8 cellular contexts compared by ENCODE assay signal in the genomic region with DNA sequence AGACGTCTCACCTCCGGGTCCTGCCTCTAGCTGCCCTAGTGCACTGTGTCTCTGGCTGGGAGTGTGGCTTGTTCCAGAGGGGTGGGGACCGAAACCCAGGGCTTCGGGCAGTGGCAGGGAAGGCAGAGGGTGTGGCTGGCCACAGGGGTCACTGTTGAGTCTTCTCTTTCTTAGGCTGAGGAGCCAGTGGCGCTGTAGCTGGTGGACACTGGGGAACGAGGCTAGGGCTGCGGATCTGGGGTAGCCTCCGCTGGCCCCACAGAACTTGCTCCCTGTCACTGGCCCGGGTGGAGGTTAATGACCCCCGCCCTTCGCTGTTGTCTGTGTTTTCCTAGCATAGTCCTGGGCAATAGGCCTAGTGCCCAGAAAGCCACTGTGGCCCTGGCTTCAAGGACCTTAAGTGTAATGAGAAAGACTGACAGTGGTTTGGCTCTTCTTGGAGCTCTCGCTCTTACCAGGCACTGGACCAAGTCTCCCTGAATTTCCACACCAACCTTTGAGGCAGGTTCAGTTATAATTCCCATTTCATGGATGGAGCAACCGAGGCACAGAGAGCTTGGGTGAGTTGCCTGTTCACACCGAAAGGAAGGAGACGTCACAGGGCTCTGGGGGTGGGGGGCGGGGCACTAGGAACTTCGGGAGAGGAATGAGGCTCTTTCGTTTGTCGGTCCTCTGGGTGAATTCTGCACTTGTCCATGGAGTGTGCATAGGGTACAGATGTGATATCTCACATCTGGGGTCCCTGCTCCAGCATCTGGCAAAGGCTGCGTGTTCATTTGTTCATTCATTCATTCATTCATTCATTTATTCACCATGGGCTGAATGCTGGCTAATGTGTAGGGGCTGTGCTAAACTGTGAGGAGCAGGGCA. TPM values are rescaled to one million over a fixed set of nuclear protein-coding genes. Genes with fewer than 3 reads are reported as not detected.
DNase-seq lines count a peak whose midpoint lies in the region; TF ChIP-seq lines count a peak whose summit lies in the region.

No MANE protein-coding gene starts in this region.

- peaks cover 57% of the 10 kb centered on the region for H3K4me1 Mint-ChIP-seq in nephron

- H3K4me3 Mint-ChIP-seq in nephron, result peak overlapping the region; percentile 1 to 23 (median 16)

- H3K27me3 Mint-ChIP-seq in nephron (ENCODE audit: low read depth), result peaks cover 20% of the 10 kb centered on the region

- peak overlapping the region; percentile 91 to 94 (median 92) for H3K27ac Mint-ChIP-seq in nephron

- H3K36me3 Mint-ChIP-seq in nephron (ENCODE audit: low read depth), result no peaks in the 10 kb centered on the region

- TF ChIP-seq CTCF in GM12865 (IDR thresholded peaks at IDR 0.05; ENCODE audit: insufficient read depth, low read depth, low read length, missing control alignments) (peak; percentile 32), nephron (IDR thresholded peaks at IDR 0.05; ENCODE audit: unreplicated experiment in 3 of 3) (peak in 2 of 3 experiments; percentile 26 to 46)

- peak; percentile 38 for DNase-seq in GM12865 (ENCODE audit: low read depth)
- peak; percentile 18 for DNase-seq in NCI-H146 treated with DMSO at 0.1 percent for 48 hours (lab: John Stamatoyannopoulos, UW; ENCODE audit: unreplicated experiment)
- DNase-seq in ecto neural progenitor cell (ENCODE audit: low spot score), result peak; percentile 83
- no peak for DNase-seq in dedifferentiated amniotic fluid mesenchymal stem cell (ENCODE audit: extremely low spot score)
- DNase-seq in inferior parietal cortex (ENCODE audit: extremely low spot score), result no peak
- no peak for DNase-seq in retina
- no peak for DNase-seq in mesenteric fat pad (ENCODE audit: low spot score)

- no peak overlapping the region for H3K4me3 ChIP-seq in GM12865 (ENCODE audit: low read depth, low read length)

- H3K9me3 Mint-ChIP-seq in nephron, result no peaks in the 10 kb centered on the region

RNA-seq across cellular contexts. Expression of a gene that starts 4.8 kb away (rescaled TPM):
- 13.8 TPM for total RNA-seq in mesenteric fat pad

Comparison
In these comparisons a context has a peak if more than half of its experiments do, and no peak if none do; other contexts are left out.
1. DNase-seq: peak in GM12865 (single experiment), NCI-H146 treated with DMSO at 0.1 percent for 48 hours (single experiment) and ecto neural progenitor cell (single experiment); none in dedifferentiated amniotic fluid mesenchymal stem cell (single experiment), inferior parietal cortex (single experiment), retina (single experiment) and mesenteric fat pad (single experiment).